Comparison of ENCODE assay signal across 32 cellular contexts in the genomic region with DNA sequence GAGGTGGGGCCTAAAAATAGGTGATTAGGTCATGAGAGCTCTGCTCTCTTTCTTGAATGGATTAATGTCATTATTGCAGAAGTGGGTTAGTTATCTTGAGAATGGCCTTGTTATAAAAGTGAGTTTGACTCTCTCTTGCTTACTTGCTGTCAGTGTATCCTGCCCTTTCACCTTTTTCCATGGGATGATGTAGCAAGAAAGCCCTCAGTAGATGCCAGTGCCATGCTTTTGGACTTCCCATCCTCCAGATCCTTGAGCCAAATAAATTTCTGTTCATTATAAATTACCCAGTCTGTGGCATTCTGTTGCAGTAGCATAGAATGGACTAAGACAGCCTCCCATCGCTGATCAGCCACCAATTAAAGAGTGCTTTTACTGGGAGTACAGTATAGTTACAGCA.
"Had no signal": no experiment of that assay in that cellular context is flagged by ENCODE, and none has a peak within 500 bp of the region (broad histone marks: within the 10 kb centered on the region; RNA-seq: fewer than 3 reads in every experiment).

No MANE protein-coding gene starts in this region.

- H3K36me3 ChIP-seq: adrenal gland had no signal

- H3K9me3 ChIP-seq: adrenal gland, body of pancreas had no signal

- ATAC-seq: activated CD4-positive, alpha-beta T cell treated with anti-CD3 and anti-CD28 coated beads for 36 hours; activated CD8-positive, alpha-beta memory T cell treated with anti-CD3 and anti-CD28 coated beads, Interleukin-2, amount 10 ng/mL, durations not matched to agents 7 days and 5 days; activated CD8-positive, alpha-beta T cell treated with anti-CD3 and anti-CD28 coated beads, Interleukin-2, amount 10 ng/mL, durations not matched to agents 7 days and 5 days; activated naive CD8-positive, alpha-beta T cell treated with anti-CD3 and anti-CD28 coated beads, Interleukin-2, amount 50 U/mL, for 24 hours; body of pancreas; effector memory CD8-positive, alpha-beta T cell; T-helper 17 cell had no signal

- H3K27ac ChIP-seq: adrenal gland, body of pancreas, epithelial cell of prostate had no signal

- FAIRE-seq: colon, endothelial cell of umbilical vein, frontal cortex had no signal

- H3K27me3 ChIP-seq: adrenal gland, body of pancreas had no signal

- DNase-seq: activated CD4-positive, alpha-beta memory T cell treated with anti-CD3 and anti-CD28 coated beads for 36 hours; activated CD4-positive, alpha-beta T cell treated with anti-CD3 and anti-CD28 coated beads for 36 hours; activated CD4-positive, alpha-beta T cell treated with anti-CD3 and anti-CD28 coated beads, Interleukin-2, amount 10 ng/mL, durations not matched to agents 24 days and 14 days; activated CD4-positive, CD25-positive, alpha-beta regulatory T cell; activated CD4-positive, CD25-positive, alpha-beta regulatory T cell treated with anti-CD3 and anti-CD28 coated beads, Interleukin-2, amount 50 U/mL, for 72 hours; activated CD8-positive, alpha-beta memory T cell treated with anti-CD3 and anti-CD28 coated beads, Interleukin-2, amount 10 ng/mL, durations not matched to agents 7 days and 5 days; activated CD8-positive, alpha-beta memory T cell treated with anti-CD3 and anti-CD28 coated beads, Interleukin-2, amount 50 U/mL, for 4 hours; activated CD8-positive, alpha-beta T cell treated with anti-CD3 and anti-CD28 coated beads, Interleukin-2, amount 10 ng/mL, durations not matched to agents 7 days and 5 days; activated effector memory CD4-positive, alpha-beta T cell treated with anti-CD3 and anti-CD28 coated beads, Interleukin-2, amount 50 U/mL, for 16 hours; activated naive CD4-positive, alpha-beta T cell treated with anti-CD3 and anti-CD28 coated beads for 36 hours; activated naive CD8-positive, alpha-beta T cell treated with anti-CD3 and anti-CD28 coated beads for 36 hours; activated naive CD8-positive, alpha-beta T cell treated with anti-CD3 and anti-CD28 coated beads, Interleukin-2, amount 50 U/mL, for 24 hours; activated T-cell treated with anti-CD3 and anti-CD28 coated beads, Interleukin-2, amount 50 U/mL, for 1 hour; activated T-cell treated with anti-CD3 and anti-CD28 coated beads, Interleukin-2, amount 50 U/mL, for 48 hours; adrenal gland; amygdala; aorta; body of pancreas; caudate nucleus; cortex of kidney; dermis blood vessel endothelial cell; effector CD4-positive, alpha-beta T cell; effector memory CD8-positive, alpha-beta T cell; foreskin fibroblast; head of caudate nucleus; T-helper 1 cell; T-helper 17 cell; T1000 had no signal

- H3K4me3 ChIP-seq: adrenal gland, body of pancreas had no signal
